Comparison of ENCODE assay signal across 13 cellular contexts in genomic region chr19:50496189-50497029, GRCh38. TPM values are rescaled to one million over a fixed set of nuclear protein-coding genes. Genes with fewer than 3 reads are reported as not detected.
A peak's percentile ranks its signal among the peaks of the same experiment; 100 is the strongest.
DNase-seq lines count a peak whose midpoint lies in the region; ATAC-seq and TF ChIP-seq lines count a peak whose summit lies in the region.
"Had no signal": no experiment of that assay in that cellular context is flagged by ENCODE, and none has a peak within 500 bp of the region (broad histone marks: within the 10 kb centered on the region; RNA-seq: fewer than 3 reads in every experiment).

No MANE protein-coding gene starts in this region.

- H3K4me3 ChIP-seq in brain microvascular endothelial cell (ENCODE audit: low read depth, low read length): no peak overlapping the region

- no peak overlapping the region for H3K4me3 Mint-ChIP-seq in neural crest cell

- no peaks in the 10 kb centered on the region for H3K36me3 Mint-ChIP-seq in neural crest cell (ENCODE audit: low read depth)

- H3K27ac Mint-ChIP-seq in neural crest cell (ENCODE audit: unreplicated experiment): no peak overlapping the region

- peak; percentile 52 for DNase-seq in activated effector memory CD4-positive, alpha-beta T cell treated with anti-CD3 and anti-CD28 coated beads, Interleukin-2, amount 50 U/mL, for 16 hours
- no peak for DNase-seq in activated effector memory CD4-positive, alpha-beta T cell treated with Interleukin-2 at 50 U/mL for 16 hours
- DNase-seq in cardiac septum (ENCODE audit: low spot score) (peak; percentile 88), neural crest cell (ENCODE audit: low read depth, low spot score) (peak; percentile 70), SKM-1 treated with dmso at 0.1 percent for 144 hours (lab: John Stamatoyannopoulos, UW; ENCODE audit: unreplicated experiment) (no peak), brain microvascular endothelial cell (no peak)
- DNase-seq: activated CD4-positive, alpha-beta T cell treated with anti-CD3 and anti-CD28 coated beads for 4 hours; activated naive CD4-positive, alpha-beta T cell; EL; NCI-H1436 treated with DMSO at 0.1 percent for 48 hours had no signal

- intact Hi-C loops in cardiac septum (cut with DNase I): no loop called here

- H3K9me3 Mint-ChIP-seq in neural crest cell: no peaks in the 10 kb centered on the region

- peaks cover 27% of the 10 kb centered on the region for H3K27me3 ChIP-seq in brain microvascular endothelial cell (replicated peaks)

- H3K4me1 Mint-ChIP-seq in neural crest cell: peaks cover 17% of the 10 kb centered on the region

- no peak overlapping the region for H3K27ac ChIP-seq in brain microvascular endothelial cell
- H3K27ac ChIP-seq: HL-60 had no signal

- H3K36me3 ChIP-seq in brain microvascular endothelial cell (replicated peaks): no peaks in the 10 kb centered on the region

- in situ Hi-C loops in brain microvascular endothelial cell (cut with HindIII; ENCODE audit: low pct_ligation_motif_present, low sequenced_read_pairs): no loop called here

- ATAC-seq in HG03354 (IDR thresholded peaks at IDR 0.05; ENCODE audit: poor library complexity, severe bottlenecking, unreplicated experiment) (no peak), GM18502 (IDR thresholded peaks at IDR 0.05; ENCODE audit: poor library complexity, unreplicated experiment) (no peak)

- TF ChIP-seq CTCF in neural crest cell (conservative IDR thresholded peaks at IDR 0.05) (no peak), brain microvascular endothelial cell (IDR thresholded peaks at IDR 0.05; ENCODE audit: low read depth, low read length, missing control alignments) (no peak)

- H3K27me3 Mint-ChIP-seq in neural crest cell (ENCODE audit: low read depth): peaks cover 45% of the 10 kb centered on the region

RNA-seq across cellular contexts. Expression of gene JOSD2, which starts 14.6 kb away (rescaled TPM):
- total RNA-seq in cardiac septum (36.1 TPM), neural crest cell (10.9 and 13.5 TPM in 2 replicates)

RNA-seq across cellular contexts. Expression of gene ASPDH, which starts 17.3 kb away (rescaled TPM):
- total RNA-seq in cardiac septum: not detected
- 1.2 TPM in 1 of 2 replicates, not detected in the other for total RNA-seq in neural crest cell

RNA-seq across cellular contexts. Expression of gene GARIN5A, which starts 19.8 kb away (rescaled TPM):
- total RNA-seq in cardiac septum (1.1 TPM), neural crest cell (1.1 and 1.3 TPM in 2 replicates)

RNA-seq across cellular contexts. Expression of gene EMC10, which starts 20.1 kb away (rescaled TPM):
- 106 TPM for total RNA-seq in cardiac septum
- 125 and 129 TPM in 2 replicates for total RNA-seq in neural crest cell

Comparison
In these comparisons a context has a peak if more than half of its experiments do, and no peak if none do; other contexts are left out.
1. DNase-seq: peak in activated effector memory CD4-positive, alpha-beta T cell treated with anti-CD3 and anti-CD28 coated beads, Interleukin-2, amount 50 U/mL, for 16 hours (single experiment), cardiac septum (single experiment) and neural crest cell (single experiment); none in activated effector memory CD4-positive, alpha-beta T cell treated with Interleukin-2 at 50 U/mL for 16 hours (single experiment), SKM-1 treated with dmso at 0.1 percent for 144 hours (single experiment) and brain microvascular endothelial cell (single experiment).